Comparison of ENCODE assay signal across 1 cellular context in the genomic region with DNA sequence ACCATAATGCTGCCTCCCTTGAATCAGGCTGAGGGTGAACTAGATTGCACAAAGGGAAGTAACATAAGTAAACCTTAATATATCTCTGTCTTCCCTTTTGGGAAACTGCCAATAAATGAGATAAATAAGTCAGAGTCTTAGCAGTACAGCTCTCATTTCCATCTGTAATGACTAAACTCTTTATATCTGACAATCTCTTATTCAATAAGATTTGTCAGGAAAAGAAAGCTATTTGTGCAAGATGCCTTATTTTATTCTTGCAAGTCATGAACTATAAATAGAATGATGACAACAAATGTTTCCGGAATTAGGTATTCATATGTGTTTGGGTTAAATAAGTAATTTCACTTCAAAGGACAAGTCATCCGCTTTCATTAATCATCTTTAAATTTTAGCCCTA.
TF ChIP-seq lines count a peak whose summit lies in the region.

No MANE protein-coding gene starts in this region.

TF ChIP-seq in K562, 482 proteins besides CTCF, POLR2A, EP300 and RAD21 (continued from another document):
- TF ChIP-seq, protein P1, sequence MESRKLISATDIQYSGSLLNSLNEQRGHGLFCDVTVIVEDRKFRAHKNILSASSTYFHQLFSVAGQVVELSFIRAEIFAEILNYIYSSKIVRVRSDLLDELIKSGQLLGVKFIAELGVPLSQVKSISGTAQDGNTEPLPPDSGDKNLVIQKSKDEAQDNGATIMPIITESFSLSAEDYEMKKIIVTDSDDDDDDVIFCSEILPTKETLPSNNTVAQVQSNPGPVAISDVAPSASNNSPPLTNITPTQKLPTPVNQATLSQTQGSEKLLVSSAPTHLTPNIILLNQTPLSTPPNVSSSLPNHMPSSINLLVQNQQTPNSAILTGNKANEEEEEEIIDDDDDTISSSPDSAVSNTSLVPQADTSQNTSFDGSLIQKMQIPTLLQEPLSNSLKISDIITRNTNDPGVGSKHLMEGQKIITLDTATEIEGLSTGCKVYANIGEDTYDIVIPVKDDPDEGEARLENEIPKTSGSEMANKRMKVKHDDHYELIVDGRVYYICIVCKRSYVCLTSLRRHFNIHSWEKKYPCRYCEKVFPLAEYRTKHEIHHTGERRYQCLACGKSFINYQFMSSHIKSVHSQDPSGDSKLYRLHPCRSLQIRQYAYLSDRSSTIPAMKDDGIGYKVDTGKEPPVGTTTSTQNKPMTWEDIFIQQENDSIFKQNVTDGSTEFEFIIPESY (CRISPR knock-in tag; IDR thresholded peaks at IDR 0.05) = no peak
- TF ChIP-seq ZNF57 (CRISPR knock-in tag; IDR thresholded peaks at IDR 0.05) = no peak
- no peak for TF ChIP-seq MXI1 (IDR thresholded peaks at IDR 0.05; ENCODE audit: low read depth, low read length)
